ENCODE assay signal across 8 cellular contexts in the genomic region with DNA sequence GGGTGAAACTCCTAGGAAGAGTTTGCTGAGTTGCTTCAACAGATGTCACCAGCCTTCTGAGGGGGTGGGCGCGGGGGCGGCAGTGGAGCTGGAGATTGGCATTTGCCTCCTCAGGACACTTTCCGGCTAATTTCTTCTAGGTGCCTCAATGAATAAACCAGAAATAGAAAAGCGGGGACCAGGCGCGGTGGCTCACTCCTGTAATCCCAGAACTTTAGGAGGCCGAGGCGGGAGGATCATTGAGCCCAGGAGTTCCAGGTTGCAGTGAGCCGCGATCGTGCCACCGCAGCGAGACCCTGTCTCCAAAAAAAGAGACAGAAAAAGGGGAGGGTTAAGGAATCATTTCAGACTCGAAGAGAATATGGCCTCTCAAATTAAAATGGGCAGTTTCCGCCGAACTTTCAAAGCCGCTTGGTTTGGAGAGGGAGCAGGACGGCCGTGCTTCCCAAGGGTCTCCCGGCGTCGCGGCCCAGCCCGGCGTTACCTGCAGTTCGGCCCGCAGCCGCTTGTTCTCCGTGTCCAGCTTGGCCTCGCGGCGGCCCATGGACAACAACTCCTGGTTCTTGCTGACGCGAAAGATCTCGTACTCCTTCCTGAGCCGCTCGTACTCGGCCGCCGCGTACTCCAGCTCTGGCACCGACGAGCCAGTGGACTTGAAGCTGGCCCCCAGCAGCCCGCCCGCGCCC. TPM values are rescaled to one million over a fixed set of nuclear protein-coding genes. Genes with fewer than 3 reads are reported as not detected.
DNase-seq lines count a peak whose midpoint lies in the region; ATAC-seq and TF ChIP-seq lines count a peak whose summit lies in the region.

No MANE protein-coding gene starts in this region.

- peaks cover 21% of the 10 kb centered on the region for H3K4me1 Mint-ChIP-seq in T-helper 17 cell
- peaks cover 33% of the 10 kb centered on the region for H3K4me1 Mint-ChIP-seq in stimulated activated naive CD8-positive, alpha-beta T cell treated with anti-CD3 and anti-CD28 coated beads, Interleukin-15, amount 100 ng/mL, for 72 hours

- no peaks in the 10 kb centered on the region for H3K36me3 Mint-ChIP-seq in T-helper 17 cell (ENCODE audit: low read depth)

- peak overlapping the region; percentile 78 to 92 for H3K9ac ChIP-seq in duodenal mucosa (ENCODE audit: low read depth in 1 of 2, low read length in 2 of 2)

- 3 to 4% methylated on average over 44 to 47 of the region's 47 CpGs for WGBS in lung, 2 donors

- H3K4me3 Mint-ChIP-seq in T-helper 17 cell = peak overlapping the region; percentile 92
- peak overlapping the region; percentile 92 to 94 for H3K4me3 Mint-ChIP-seq in stimulated activated naive CD8-positive, alpha-beta T cell treated with anti-CD3 and anti-CD28 coated beads, Interleukin-15, amount 100 ng/mL, for 72 hours

- H3K9me3 Mint-ChIP-seq in stimulated activated naive CD8-positive, alpha-beta T cell treated with anti-CD3 and anti-CD28 coated beads, Interleukin-15, amount 100 ng/mL, for 72 hours = no peaks in the 10 kb centered on the region

- DNase-seq in CD1c-positive myeloid dendritic cell (ENCODE audit: extremely low spot score) = peak; percentile 59
- no peak for DNase-seq in Jurkat, Clone E6-1 (ENCODE audit: low read depth, low spot score)
- DNase-seq in T-helper 17 cell = no peak
- peak; percentile 71 for DNase-seq in lung (ENCODE audit: low spot score)
- DNase-seq in stimulated activated naive CD8-positive, alpha-beta T cell treated with anti-CD3 and anti-CD28 coated beads, Interleukin-15, amount 100 ng/mL, for 72 hours = no peak

- no peaks in the 10 kb centered on the region for H3K9me3 ChIP-seq in T-helper 17 cell (ENCODE audit: control insufficient read depth, low read length, poor library complexity, severe bottlenecking)
- H3K9me3 ChIP-seq in duodenal mucosa (ENCODE audit: control insufficient read depth in 1 of 2, low read length in 2 of 2) = no peaks in the 10 kb centered on the region
- no peaks in the 10 kb centered on the region for H3K9me3 ChIP-seq in lung (ENCODE audit: control insufficient read depth in 2 of 2, insufficient read depth in 1 of 2, low read length in 1 of 2)

- H3K27ac ChIP-seq in duodenal mucosa (ENCODE audit: low read depth, low read length) = peak overlapping the region; percentile 89
- peak overlapping the region; percentile 97 to 99 for H3K27ac ChIP-seq in lung (ENCODE audit: low read depth in 1 of 2, low read length in 1 of 2)

- H3K4me3 ChIP-seq in Jurkat, Clone E6-1 (ENCODE audit: low read length) = peak overlapping the region; percentile 62
- H3K4me3 ChIP-seq in duodenal mucosa (ENCODE audit: low read depth in 1 of 2, low read length in 2 of 2) (peak overlapping the region; percentile 70 to 91), lung (peak overlapping the region; percentile 85)

- ATAC-seq in GM19043 (IDR thresholded peaks at IDR 0.05; ENCODE audit: low read depth, unreplicated experiment) (peak; percentile 11), T-helper 17 cell (peak; percentile 20), lung (ENCODE audit: insufficient read depth, low FRiP score) (peak; percentile 20), GM19452 (IDR thresholded peaks at IDR 0.05; ENCODE audit: unreplicated experiment) (no peak)
- ATAC-seq in stimulated activated naive CD8-positive, alpha-beta T cell treated with anti-CD3 and anti-CD28 coated beads, Interleukin-15, amount 100 ng/mL, for 72 hours = peak; percentile 52

- H3K27me3 ChIP-seq in duodenal mucosa (ENCODE audit: control insufficient read depth in 1 of 2, insufficient read depth in 2 of 2, low read length in 2 of 2) = no peaks in the 10 kb centered on the region
- no peaks in the 10 kb centered on the region for H3K27me3 ChIP-seq in lung (ENCODE audit: control insufficient read depth, insufficient read depth)

- peak overlapping the region; percentile 59 for H3K27ac Mint-ChIP-seq in T-helper 17 cell
- H3K27ac Mint-ChIP-seq in stimulated activated naive CD8-positive, alpha-beta T cell treated with anti-CD3 and anti-CD28 coated beads, Interleukin-15, amount 100 ng/mL, for 72 hours = peak overlapping the region; percentile 84 to 95

- H3K4me1 ChIP-seq in duodenal mucosa (ENCODE audit: control insufficient read depth in 1 of 2, insufficient read depth in 2 of 2, low read length in 2 of 2) = peaks cover 11 to 24% of the 10 kb centered on the region in 2 donors
- peaks cover 1 to 17% of the 10 kb centered on the region in 2 donors for H3K4me1 ChIP-seq in lung (ENCODE audit: control insufficient read depth in 2 of 2, insufficient read depth in 2 of 2, low read length in 2 of 2)

- peaks cover 7 to 11% of the 10 kb centered on the region in 2 donors for H3K36me3 ChIP-seq in duodenal mucosa (ENCODE audit: control insufficient read depth in 1 of 2, insufficient read depth in 2 of 2, low read length in 2 of 2)
- peaks cover 1 to 2% of the 10 kb centered on the region in 2 donors for H3K36me3 ChIP-seq in lung (ENCODE audit: control insufficient read depth in 2 of 2, insufficient read depth in 2 of 2, low read length in 2 of 2)

- no peaks in the 10 kb centered on the region for H3K27me3 Mint-ChIP-seq in T-helper 17 cell
- H3K27me3 Mint-ChIP-seq in stimulated activated naive CD8-positive, alpha-beta T cell treated with anti-CD3 and anti-CD28 coated beads, Interleukin-15, amount 100 ng/mL, for 72 hours = no peaks in the 10 kb centered on the region

- TF ChIP-seq CTCF in lung (IDR thresholded peaks at IDR 0.05; ENCODE audit: control extremely low read depth, extremely low read depth) = no peak

RNA-seq across cellular contexts. Expression of a gene that starts 0.6 kb away (rescaled TPM):
- 10.9 TPM for polyA plus RNA-seq in Jurkat, Clone E6-1 (2012; ENCODE audit: insufficient read depth, insufficient read length)
- total RNA-seq in T-helper 17 cell (10 to 100 TPM; 26.1 to 30.3 TPM), lung (10 to 100 TPM; 17.8 to 67.1 TPM)
- 10 to 100 TPM in 1 of 2 donors, 1 to 10 TPM in 1; 5.9 to 15.2 TPM for polyA plus RNA-seq in lung

Comparison
In these comparisons a context has a peak if more than half of its experiments do, and no peak if none do; other contexts are left out.
1. DNase-seq: peak in CD1c-positive myeloid dendritic cell (single experiment) and lung (single experiment); none in Jurkat, Clone E6-1 (single experiment), T-helper 17 cell (0 of 3) and stimulated activated naive CD8-positive, alpha-beta T cell treated with anti-CD3 and anti-CD28 coated beads, Interleukin-15, amount 100 ng/mL, for 72 hours (0 of 2).
2. Peak in every context shown above with its lines, with median percentiles within 50 percentile points of each other: H3K4me3 ChIP-seq.